ENCODE assay signal across 10 cellular contexts in the genomic region with DNA sequence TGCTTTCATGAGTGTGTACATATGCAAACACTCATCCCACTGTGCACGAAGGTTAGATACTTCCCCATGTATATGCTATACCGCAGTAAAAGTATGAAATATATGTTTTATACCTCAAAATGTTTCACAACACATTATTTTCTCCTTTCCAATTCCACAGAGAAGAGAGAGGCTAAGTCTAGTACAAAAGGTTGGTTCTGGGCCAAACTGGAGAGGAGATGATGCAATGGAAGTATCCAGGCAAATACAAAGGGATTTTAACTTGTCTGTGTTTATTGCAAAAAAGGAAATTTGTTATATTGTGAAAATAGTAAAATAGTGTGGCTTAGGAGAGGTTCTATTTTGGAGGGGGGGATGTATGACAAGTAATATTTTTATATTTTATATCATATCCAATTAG.
DNase-seq lines count a peak whose midpoint lies in the region; ATAC-seq, FAIRE-seq and TF ChIP-seq lines count a peak whose summit lies in the region.
"Had no signal": no experiment of that assay in that cellular context is flagged by ENCODE, and none has a peak within 500 bp of the region (broad histone marks: within the 10 kb centered on the region; RNA-seq: fewer than 3 reads in every experiment).

No MANE protein-coding gene starts in this region.

- no peak overlapping the region for H3K4me2 ChIP-seq in HepG2 (ENCODE audit: low read depth, low read length)
- H3K4me2 ChIP-seq: BLaER1 treated with 17β-estradiol and CSF1 and Interleukin-3, amounts not matched to agents 10 nM and 100 nM had no signal

- TF ChIP-seq EP300 in HepG2 (IDR thresholded peaks at IDR 0.05; ENCODE audit: low read depth in 2 of 2, low read length in 2 of 2), result no peak
- TF ChIP-seq EP300 in HepG2 (CRISPR knock-in tag; IDR thresholded peaks at IDR 0.05; ENCODE audit: borderline replicate concordance), result no peak

- ATAC-seq in Right ventricle myocardium superior (ENCODE audit: poor library complexity) (peak; percentile 80), HepG2 (peak; percentile 50; the same call in 1 of the 3 replicates), GM18870 (IDR thresholded peaks at IDR 0.05; ENCODE audit: unreplicated experiment) (no peak)
- no peak for ATAC-seq in effector memory CD8-positive, alpha-beta T cell (replicated peaks)
- ATAC-seq in activated T-cell treated with anti-CD3 and anti-CD28 coated beads, Interleukin-2, amount 50 U/mL, for 4 hours, result no peak
- ATAC-seq: T-helper 17 cell had no signal

- no peak overlapping the region for H3K27ac ChIP-seq in right atrium auricular region
- no peak overlapping the region for H3K27ac ChIP-seq in HepG2 (ENCODE audit: extremely low read length, insufficient read depth, low read length)
- H3K27ac ChIP-seq: BLaER1 treated with 17β-estradiol and CSF1 and Interleukin-3, amounts not matched to agents 10 nM and 100 nM had no signal

- WGBS in HepG2 (ENCODE audit: low lambda C conversion rate), result 81% methylated on average over 2 of the region's 2 CpGs

- CTCF ChIA-PET in HepG2 (lab: Yijun Ruan, JAX; ENCODE audit: low intra/inter-chr PET ratio, low total read pairs), result no interaction called here

- peak overlapping the region in 1 of 2 donors; percentile 18 for H3K27ac Mint-ChIP-seq in effector memory CD8-positive, alpha-beta T cell
- H3K27ac Mint-ChIP-seq: T-helper 17 cell had no signal

- intact Hi-C loops in Right ventricle myocardium superior (cut with DNase I), result no loop called here
- intact Hi-C loops in HepG2 (cut with micrococcal nuclease; ENCODE audit: unreplicated experiment), result loop anchor here (10.0 kb wide), 1 partner anchor 290 kb away; no protein-coding TSS in a partner anchor

- no peak overlapping the region for H3K4me3 Mint-ChIP-seq in effector memory CD8-positive, alpha-beta T cell
- no peak overlapping the region for H3K4me3 Mint-ChIP-seq in activated T-cell treated with anti-CD3 and anti-CD28 coated beads, Interleukin-2, amount 50 U/mL, for 4 hours
- H3K4me3 Mint-ChIP-seq: T-helper 17 cell had no signal

- H3K79me2 ChIP-seq in HepG2 (ENCODE audit: insufficient read depth, low read length), result peaks cover 20% of the 10 kb centered on the region

- FAIRE-seq in HepG2 (lab: Jason Lieb, UNC), result no peak

- H3K4me3 ChIP-seq in right atrium auricular region (no peak overlapping the region), HepG2 (replicated peaks in 1 of 3; ENCODE audit: insufficient read depth in 1 of 3, low read depth in 2 of 3, low read length in 3 of 3) (no peak overlapping the region)
- H3K4me3 ChIP-seq: BLaER1 treated with 17β-estradiol and CSF1 and Interleukin-3, amounts not matched to agents 10 nM and 100 nM had no signal

- in situ Hi-C loops in HepG2 (cut with HindIII; ENCODE audit: extremely low pct_ligation_motif_present, low pct_unique_long_range_greater_than_20kb), result loop anchor here (10.0 kb wide), 1 partner anchor 110 kb away; a partner anchor contains a TSS
- in situ Hi-C loops in ACHN (cut with HindIII; ENCODE audit: low pct_ligation_motif_present, low pct_unique_long_range_greater_than_20kb, low sequenced_read_pairs), result no loop called here

- no peak overlapping the region for H3K9ac ChIP-seq in HepG2 (ENCODE audit: insufficient read depth, low read depth, low read length)
- H3K9ac ChIP-seq: BLaER1 treated with 17β-estradiol and CSF1 and Interleukin-3, amounts not matched to agents 10 nM and 100 nM had no signal

- H3K27me3 ChIP-seq in right atrium auricular region (no peaks in the 10 kb centered on the region), HepG2 (ENCODE audit: control insufficient read depth in 1 of 2, insufficient read depth in 2 of 2, low read length in 2 of 2) (no peaks in the 10 kb centered on the region)
- H3K27me3 ChIP-seq: BLaER1 treated with 17β-estradiol and CSF1 and Interleukin-3, amounts not matched to agents 10 nM and 100 nM had no signal

- H3K9me3 ChIP-seq in right atrium auricular region (no peaks in the 10 kb centered on the region), HepG2 (ENCODE audit: low read length) (no peaks in the 10 kb centered on the region)

- H3K9me3 Mint-ChIP-seq in effector memory CD8-positive, alpha-beta T cell, result no peaks in the 10 kb centered on the region
- H3K9me3 Mint-ChIP-seq in activated T-cell treated with anti-CD3 and anti-CD28 coated beads, Interleukin-2, amount 50 U/mL, for 4 hours, result no peaks in the 10 kb centered on the region

- POLR2A ChIA-PET in HepG2 (lab: Yijun Ruan, JAX), result no interaction called here

- H4K20me1 ChIP-seq in HepG2 (ENCODE audit: insufficient read depth, low read length), result no peaks in the 10 kb centered on the region
- H4K20me1 ChIP-seq: BLaER1 treated with 17β-estradiol and CSF1 and Interleukin-3, amounts not matched to agents 10 nM and 100 nM had no signal

- no peak for TF ChIP-seq POLR2A in HepG2 (IDR thresholded peaks at IDR 0.05; ENCODE audit: insufficient read depth in 1 of 2, low read depth in 2 of 2, low read length in 2 of 2)

- no peaks in the 10 kb centered on the region for H3K36me3 Mint-ChIP-seq in effector memory CD8-positive, alpha-beta T cell (ENCODE audit: insufficient read depth)
- no peaks in the 10 kb centered on the region for H3K36me3 Mint-ChIP-seq in activated T-cell treated with anti-CD3 and anti-CD28 coated beads, Interleukin-2, amount 50 U/mL, for 4 hours (ENCODE audit: insufficient read depth)

- H3K36me3 ChIP-seq in right atrium auricular region (no peaks in the 10 kb centered on the region), HepG2 (replicated peaks in 1 of 2; ENCODE audit: control insufficient read depth in 1 of 2, insufficient read depth in 2 of 2, low read length in 2 of 2) (peaks cover 3 to 8% of the 10 kb centered on the region in 2 experiments; a peak in 3 of 5 replicates)

- TF ChIP-seq RAD21 in HepG2 (CRISPR knock-in tag; IDR thresholded peaks at IDR 0.05), result no peak

- BruUV-seq in HepG2 (replicated peaks; lab: Mats Ljungman, UMichigan), result no TSS peak

- TF ChIP-seq CTCF in right atrium auricular region (IDR thresholded peaks at IDR 0.05) (no peak), HepG2 (CRISPR knock-in tag; IDR thresholded peaks at IDR 0.05) (no peak)

- no peak overlapping the region for H2AFZ ChIP-seq in HepG2 (ENCODE audit: low read length)

- DNase-seq in Right ventricle myocardium superior (no peak), right atrium auricular region (ENCODE audit: low spot score) (no peak), dermis blood vessel endothelial cell (peak; percentile 85), HepG2 (ENCODE audit: low spot score) (peak; percentile 50), ACHN (no peak)
- DNase-seq in effector memory CD8-positive, alpha-beta T cell, result no peak
- DNase-seq in activated T-cell treated with anti-CD3 and anti-CD28 coated beads, Interleukin-2, amount 50 U/mL, for 4 hours, result no peak
- DNase-seq: T-helper 17 cell had no signal

- peaks cover 9 to 19% of the 10 kb centered on the region in 2 donors for H3K4me1 Mint-ChIP-seq in effector memory CD8-positive, alpha-beta T cell (ENCODE audit: low read depth in 2 of 2)
- H3K4me1 Mint-ChIP-seq in activated T-cell treated with anti-CD3 and anti-CD28 coated beads, Interleukin-2, amount 50 U/mL, for 4 hours (ENCODE audit: low read depth), result peaks cover 3% of the 10 kb centered on the region

- H3K27me3 Mint-ChIP-seq in effector memory CD8-positive, alpha-beta T cell, result no peaks in the 10 kb centered on the region
- H3K27me3 Mint-ChIP-seq in activated T-cell treated with anti-CD3 and anti-CD28 coated beads, Interleukin-2, amount 50 U/mL, for 4 hours (ENCODE audit: low read depth), result no peaks in the 10 kb centered on the region
- H3K27me3 Mint-ChIP-seq: T-helper 17 cell had no signal

- H3K4me1 ChIP-seq in right atrium auricular region (peaks cover 0 to 45% of the 10 kb centered on the region in 2 donors), HepG2 (ENCODE audit: insufficient read depth, low read length) (peaks cover 45% of the 10 kb centered on the region)

TF ChIP-seq in HepG2, 621 proteins besides CTCF, POLR2A, EP300 and RAD21 (continues in another document):
- TF ChIP-seq FOXA3 (CRISPR knock-in tag; IDR thresholded peaks at IDR 0.05), result 0 out of 2 replicates have a peak, but pooled peaks have one; percentile 4
- no peak for TF ChIP-seq SIX1 (CRISPR knock-in tag; IDR thresholded peaks at IDR 0.05; ENCODE audit: borderline replicate concordance)
- TF ChIP-seq PPARG (CRISPR knock-in tag; conservative IDR thresholded peaks at IDR 0.05), result no peak
- TF ChIP-seq IRF2 (CRISPR knock-in tag; IDR thresholded peaks at IDR 0.05), result 0 out of 2 replicates have a peak, but pooled peaks have one; percentile 39
- TF ChIP-seq KLF11 (CRISPR knock-in tag; IDR thresholded peaks at IDR 0.05), result no peak; the same call in 1 of the 2 replicates
- TF ChIP-seq KDM3A (CRISPR knock-in tag; IDR thresholded peaks at IDR 0.05; ENCODE audit: low read depth), result no peak
- TF ChIP-seq GLI4 (CRISPR knock-in tag; IDR thresholded peaks at IDR 0.05; ENCODE audit: borderline replicate concordance), result no peak
- TF ChIP-seq NFKB2 (CRISPR knock-in tag; IDR thresholded peaks at IDR 0.05; ENCODE audit: borderline replicate concordance), result no peak
- TF ChIP-seq SMAD3 (CRISPR knock-in tag; IDR thresholded peaks at IDR 0.05), result no peak
- TF ChIP-seq ZFP1 (CRISPR knock-in tag; IDR thresholded peaks at IDR 0.05), result no peak
- TF ChIP-seq MTF1 (CRISPR knock-in tag; IDR thresholded peaks at IDR 0.05), result no peak
- peak; percentile 23; the same call in 1 of the 2 replicates for TF ChIP-seq SAP130 (CRISPR knock-in tag; IDR thresholded peaks at IDR 0.05; ENCODE audit: low read depth)
- no peak for TF ChIP-seq ZMAT3 (CRISPR knock-in tag; conservative IDR thresholded peaks at IDR 0.05)
- TF ChIP-seq, protein P1, sequence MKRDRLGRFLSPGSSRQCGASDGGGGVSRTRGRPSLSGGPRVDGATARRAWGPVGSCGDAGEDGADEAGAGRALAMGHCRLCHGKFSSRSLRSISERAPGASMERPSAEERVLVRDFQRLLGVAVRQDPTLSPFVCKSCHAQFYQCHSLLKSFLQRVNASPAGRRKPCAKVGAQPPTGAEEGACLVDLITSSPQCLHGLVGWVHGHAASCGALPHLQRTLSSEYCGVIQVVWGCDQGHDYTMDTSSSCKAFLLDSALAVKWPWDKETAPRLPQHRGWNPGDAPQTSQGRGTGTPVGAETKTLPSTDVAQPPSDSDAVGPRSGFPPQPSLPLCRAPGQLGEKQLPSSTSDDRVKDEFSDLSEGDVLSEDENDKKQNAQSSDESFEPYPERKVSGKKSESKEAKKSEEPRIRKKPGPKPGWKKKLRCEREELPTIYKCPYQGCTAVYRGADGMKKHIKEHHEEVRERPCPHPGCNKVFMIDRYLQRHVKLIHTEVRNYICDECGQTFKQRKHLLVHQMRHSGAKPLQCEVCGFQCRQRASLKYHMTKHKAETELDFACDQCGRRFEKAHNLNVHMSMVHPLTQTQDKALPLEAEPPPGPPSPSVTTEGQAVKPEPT (CRISPR knock-in tag; IDR thresholded peaks at IDR 0.05; ENCODE audit: low read depth), result no peak
- TF ChIP-seq U2AF1 (optimal IDR thresholded peaks at IDR 0.05; ENCODE audit: low read depth, low read length), result no peak
- TF ChIP-seq RBAK (CRISPR knock-in tag; IDR thresholded peaks at IDR 0.05), result no peak
- TF ChIP-seq CHCHD3 (CRISPR knock-in tag; IDR thresholded peaks at IDR 0.05), result no peak
- no peak for TF ChIP-seq ZNF326 (CRISPR knock-in tag; IDR thresholded peaks at IDR 0.05; ENCODE audit: borderline replicate concordance)

Comparison
In these comparisons a context has a peak if more than half of its experiments do, and no peak if none do; other contexts are left out.
1. ATAC-seq: peak in Right ventricle myocardium superior (single experiment) and HepG2 (single experiment); none in effector memory CD8-positive, alpha-beta T cell (single experiment), activated T-cell treated with anti-CD3 and anti-CD28 coated beads, Interleukin-2, amount 50 U/mL, for 4 hours (0 of 2) and GM18870 (single experiment).
2. DNase-seq: peak in dermis blood vessel endothelial cell (single experiment) and HepG2 (single experiment); none in Right ventricle myocardium superior (single experiment), right atrium auricular region (single experiment), effector memory CD8-positive, alpha-beta T cell (0 of 3), activated T-cell treated with anti-CD3 and anti-CD28 coated beads, Interleukin-2, amount 50 U/mL, for 4 hours (single experiment) and ACHN (single experiment).